Comparison of ENCODE assay signal across 27 cellular contexts in the genomic region with DNA sequence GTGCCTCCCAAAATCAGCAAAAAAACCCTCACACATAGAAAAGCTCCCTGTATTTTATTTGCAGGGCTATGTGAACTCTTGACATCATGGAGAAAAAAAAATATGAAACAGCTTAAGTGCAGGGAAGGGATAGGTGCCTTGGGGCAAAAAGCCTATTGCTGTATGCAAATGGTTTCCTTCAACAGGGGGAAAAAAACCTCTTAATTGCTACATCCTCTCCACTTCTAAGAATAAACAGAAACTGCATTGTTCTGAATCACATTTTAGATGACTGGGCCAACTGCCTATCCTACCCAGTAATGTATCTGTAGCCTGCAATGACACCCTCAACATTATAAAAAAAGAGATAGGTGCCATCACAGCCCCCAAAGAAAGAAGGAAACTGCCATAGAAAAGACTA.
DNase-seq lines count a peak whose midpoint lies in the region; ATAC-seq, FAIRE-seq and TF ChIP-seq lines count a peak whose summit lies in the region.
"Had no signal": no experiment of that assay in that cellular context is flagged by ENCODE, and none has a peak within 500 bp of the region (broad histone marks: within the 10 kb centered on the region; RNA-seq: fewer than 3 reads in every experiment).

No MANE protein-coding gene starts in this region.

- DNase-seq in NCI-H526 (lab: John Stamatoyannopoulos, UW) (peak; percentile 44 to 46), NOMO-1 treated with DMSO at 0.1 percent for 48 hours (lab: John Stamatoyannopoulos, UW; ENCODE audit: unreplicated experiment) (no peak), GM12892 (ENCODE audit: insufficient read length) (no peak)
- DNase-seq: activated CD4-positive, CD25-positive, alpha-beta regulatory T cell; activated CD8-positive, alpha-beta T cell treated with anti-CD3 and anti-CD28 coated beads for 36 hours; activated naive CD4-positive, alpha-beta T cell treated with Interleukin-2 at 50 U/mL for 16 hours; activated T-cell treated with anti-CD3 and anti-CD28 coated beads, Interleukin-2, amount 50 U/mL, for 1 hour; amniotic stem cell; cortex of kidney; EL; GM23248; left cardiac atrium; mesenchymal stem cell; naive thymus-derived CD4-positive, alpha-beta T cell; NCI-H146; NK-92 treated with Interleukin-12 subunit alpha and Interleukin-12 subunit beta, amount 100 ng/mL, for 24 hours; right cardiac atrium; stimulated activated CD8-positive, alpha-beta memory T cell treated with anti-CD3 and anti-CD28 coated beads, Interleukin-4, amount 100 ng/mL, for 48 hours had no signal

- H3K9ac ChIP-seq in BLaER1 treated with 17β-estradiol and CSF1 and Interleukin-3, amounts not matched to agents 10 nM and 100 nM = no peak overlapping the region
- H3K9ac ChIP-seq: GM23248 had no signal

- peak overlapping the region in 7 of 11 experiments; percentile 2 to 46 (median 34); a peak in 8 of 22 replicates for H3K4me2 ChIP-seq in BLaER1 treated with 17β-estradiol and CSF1 and Interleukin-3, amounts not matched to agents 10 nM and 100 nM

- no peak for FAIRE-seq in GM12892 (lab: Jason Lieb, UNC)
- FAIRE-seq: A204.1, bronchial epithelial cell, endometrium had no signal

- H3K27me3 ChIP-seq in BLaER1 treated with 17β-estradiol and CSF1 and Interleukin-3, amounts not matched to agents 10 nM and 100 nM = no peaks in the 10 kb centered on the region
- H3K27me3 ChIP-seq: upper lobe of left lung had no signal

- no peak overlapping the region for H3K27ac ChIP-seq in BLaER1 treated with 17β-estradiol and CSF1 and Interleukin-3, amounts not matched to agents 10 nM and 100 nM
- H3K27ac ChIP-seq: GM23248, upper lobe of left lung had no signal

- no peaks in the 10 kb centered on the region for H3K36me3 ChIP-seq in BLaER1 treated with 17β-estradiol and CSF1 and Interleukin-3, amounts not matched to agents 10 nM and 100 nM
- H3K36me3 ChIP-seq: upper lobe of left lung had no signal

- peaks cover 0 to 23% (median 20%) of the 10 kb centered on the region in 10 experiments; a peak in 17 of 20 replicates for H3K4me1 ChIP-seq in BLaER1 treated with 17β-estradiol and CSF1 and Interleukin-3, amounts not matched to agents 10 nM and 100 nM
- H3K4me1 ChIP-seq: upper lobe of left lung had no signal

- no peak for TF ChIP-seq POLR2A in GM12892 (IDR thresholded peaks at IDR 0.05; ENCODE audit: low read depth, low read length)

- no peak overlapping the region for H3K4me3 ChIP-seq in BLaER1 treated with 17β-estradiol and CSF1 and Interleukin-3, amounts not matched to agents 10 nM and 100 nM
- H3K4me3 ChIP-seq: GM23248, upper lobe of left lung had no signal

- peaks cover 0 to 18% (median 7%) of the 10 kb centered on the region in 11 experiments; a peak in 9 of 22 replicates for H3K9me3 ChIP-seq in BLaER1 treated with 17β-estradiol and CSF1 and Interleukin-3, amounts not matched to agents 10 nM and 100 nM (replicated peaks in 1 of 11)
- H3K9me3 ChIP-seq: upper lobe of left lung had no signal

- ATAC-seq in GM19023 (IDR thresholded peaks at IDR 0.05; ENCODE audit: unreplicated experiment) (peak; percentile 46), HG02885 (IDR thresholded peaks at IDR 0.05; ENCODE audit: poor library complexity, unreplicated experiment) (peak; percentile 52), GM18519 (IDR thresholded peaks at IDR 0.05; ENCODE audit: low FRiP score, unreplicated experiment) (no peak), HG02678 (IDR thresholded peaks at IDR 0.05; ENCODE audit: unreplicated experiment) (no peak)
- ATAC-seq: activated CD8-positive, alpha-beta T cell treated with anti-CD3 and anti-CD28 coated beads for 36 hours; left cardiac atrium; naive thymus-derived CD4-positive, alpha-beta T cell; right cardiac atrium had no signal

- no peaks in the 10 kb centered on the region for H4K20me1 ChIP-seq in BLaER1 treated with 17β-estradiol and CSF1 and Interleukin-3, amounts not matched to agents 10 nM and 100 nM

Comparison
In these comparisons a context has a peak if more than half of its experiments do, and no peak if none do; other contexts are left out.
1. ATAC-seq: peak in GM19023 (single experiment) and HG02885 (single experiment); none in GM18519 (single experiment) and HG02678 (single experiment).
2. DNase-seq: peak in NCI-H526 (2 of 2); none in NOMO-1 treated with DMSO at 0.1 percent for 48 hours (single experiment) and GM12892 (single experiment).